13 cellular contexts compared by ENCODE assay signal in genomic region chr2:10286216-10287037, GRCh38. TPM values are rescaled to one million over a fixed set of nuclear protein-coding genes. Genes with fewer than 3 reads are reported as not detected.
A peak's percentile ranks its signal among the peaks of the same experiment; 100 is the strongest.
DNase-seq lines count a peak whose midpoint lies in the region; ATAC-seq and TF ChIP-seq lines count a peak whose summit lies in the region.
"Had no signal": no experiment of that assay in that cellular context is flagged by ENCODE, and none has a peak within 500 bp of the region (broad histone marks: within the 10 kb centered on the region; RNA-seq: fewer than 3 reads in every experiment).

No MANE protein-coding gene starts in this region.

- H3K36me3 ChIP-seq in esophagus muscularis mucosa (no peaks in the 10 kb centered on the region), neutrophil (no peaks in the 10 kb centered on the region)

- TF ChIP-seq EP300 in esophagus muscularis mucosa (IDR thresholded peaks at IDR 0.05) = no peak

- no peaks in the 10 kb centered on the region for H3K9me3 Mint-ChIP-seq in CD14-positive monocyte
- H3K9me3 Mint-ChIP-seq: activated naive CD4-positive, alpha-beta T cell treated with anti-CD3 and anti-CD28 coated beads, Interleukin-2, amount 10 ng/mL, durations not matched to agents 7 days and 5 days; stimulated activated naive CD8-positive, alpha-beta T cell treated with anti-CD3 and anti-CD28 coated beads, Interleukin-15, Interleukin-2, amounts not matched to agents 100 ng/mL and 50 ng/mL, for 24 hours had no signal

- DNase-seq in CD14-positive monocyte (ENCODE audit: low spot score) (no peak), NCI-H2196 (lab: John Stamatoyannopoulos, UW; ENCODE audit: unreplicated experiment) (peak; percentile 76), esophagus muscularis mucosa (ENCODE audit: extremely low spot score) (no peak), SKM-1 (lab: John Stamatoyannopoulos, UW; ENCODE audit: unreplicated experiment) (no peak), NCI-H226 (no peak), NCI-H187 (lab: John Stamatoyannopoulos, UW) (no peak)
- DNase-seq: activated naive CD4-positive, alpha-beta T cell treated with anti-CD3 and anti-CD28 coated beads, Interleukin-2, amount 10 ng/mL, durations not matched to agents 7 days and 5 days; CD4-positive, CD25-positive, alpha-beta regulatory T cell; NCI-H524 treated with DMSO at 0.1 percent for 48 hours had no signal

- intact Hi-C loops in CD14-positive monocyte (cut with micrococcal nuclease) = loop anchor here (5.0 kb wide), 2 partner anchors 46 to 121 kb away; no protein-coding TSS in a partner anchor
- intact Hi-C loops in esophagus muscularis mucosa (cut with DNase I) = no loop called here

- H3K4me1 Mint-ChIP-seq in CD14-positive monocyte = peaks cover 75% of the 10 kb centered on the region
- H3K4me1 Mint-ChIP-seq: activated naive CD4-positive, alpha-beta T cell treated with anti-CD3 and anti-CD28 coated beads, Interleukin-2, amount 10 ng/mL, durations not matched to agents 7 days and 5 days had no signal

- H3K4me1 ChIP-seq in esophagus muscularis mucosa (peaks cover 20 to 47% (median 33%) of the 10 kb centered on the region in 4 donors), neutrophil (ENCODE audit: control insufficient read depth in 1 of 2, insufficient read depth in 1 of 2, low read depth in 1 of 2, low read length in 1 of 2) (peaks cover 15 to 19% of the 10 kb centered on the region in 2 experiments)

- WGBS in esophagus muscularis mucosa = 72% methylated on average over 26 of the region's 27 CpGs

- TF ChIP-seq CTCF in CD14-positive monocyte (IDR thresholded peaks at IDR 0.05) = no peak
- TF ChIP-seq CTCF in esophagus muscularis mucosa (IDR thresholded peaks at IDR 0.05) = no peak
- no peak for TF ChIP-seq CTCF in neutrophil (IDR thresholded peaks at IDR 0.05)

- H3K4me3 ChIP-seq in esophagus muscularis mucosa (no peak overlapping the region), neutrophil (ENCODE audit: low read depth in 1 of 2, low read length in 1 of 2) (peak overlapping the region in 1 of 2 experiments; percentile 53)
- H3K4me3 ChIP-seq: GM23248 had no signal

- no peaks in the 10 kb centered on the region for H3K27me3 ChIP-seq in esophagus muscularis mucosa
- no peaks in the 10 kb centered on the region for H3K27me3 ChIP-seq in neutrophil

- H3K27me3 Mint-ChIP-seq in CD14-positive monocyte (ENCODE audit: low read depth in 3 of 3) = peaks cover 2% of the 10 kb centered on the region in 3 donors
- H3K27me3 Mint-ChIP-seq: stimulated activated naive CD8-positive, alpha-beta T cell treated with anti-CD3 and anti-CD28 coated beads, Interleukin-15, Interleukin-2, amounts not matched to agents 100 ng/mL and 50 ng/mL, for 24 hours had no signal

- H3K9me3 ChIP-seq in esophagus muscularis mucosa (no peaks in the 10 kb centered on the region), neutrophil (no peaks in the 10 kb centered on the region)

- peak overlapping the region; percentile 51 to 52 (median 52) for H3K27ac ChIP-seq in esophagus muscularis mucosa (replicated peaks in 1 of 4)
- peak overlapping the region; percentile 74 for H3K27ac ChIP-seq in neutrophil
- H3K27ac ChIP-seq: GM23248 had no signal

- peak overlapping the region in 1 of 2 donors; percentile 56 for H3K4me3 Mint-ChIP-seq in CD14-positive monocyte
- H3K4me3 Mint-ChIP-seq: activated naive CD4-positive, alpha-beta T cell treated with anti-CD3 and anti-CD28 coated beads, Interleukin-2, amount 10 ng/mL, durations not matched to agents 7 days and 5 days; CD4-positive, CD25-positive, alpha-beta regulatory T cell; stimulated activated naive CD8-positive, alpha-beta T cell treated with anti-CD3 and anti-CD28 coated beads, Interleukin-15, Interleukin-2, amounts not matched to agents 100 ng/mL and 50 ng/mL, for 24 hours had no signal

- H3K27ac Mint-ChIP-seq in CD14-positive monocyte = peak overlapping the region; percentile 93 to 98 (median 96)
- H3K27ac Mint-ChIP-seq: activated naive CD4-positive, alpha-beta T cell treated with anti-CD3 and anti-CD28 coated beads, Interleukin-2, amount 10 ng/mL, durations not matched to agents 7 days and 5 days; CD4-positive, CD25-positive, alpha-beta regulatory T cell; stimulated activated naive CD8-positive, alpha-beta T cell treated with anti-CD3 and anti-CD28 coated beads, Interleukin-15, Interleukin-2, amounts not matched to agents 100 ng/mL and 50 ng/mL, for 24 hours had no signal

- ATAC-seq in GM21737 (IDR thresholded peaks at IDR 0.05; ENCODE audit: unreplicated experiment) = no peak

- H3K36me3 Mint-ChIP-seq in CD14-positive monocyte = peaks cover 0 to 4% of the 10 kb centered on the region in 2 donors
- H3K36me3 Mint-ChIP-seq: activated naive CD4-positive, alpha-beta T cell treated with anti-CD3 and anti-CD28 coated beads, Interleukin-2, amount 10 ng/mL, durations not matched to agents 7 days and 5 days; CD4-positive, CD25-positive, alpha-beta regulatory T cell had no signal

- TF ChIP-seq POLR2A in esophagus muscularis mucosa (IDR thresholded peaks at IDR 0.05; ENCODE audit: low read depth) = no peak

RNA-seq across cellular contexts. Expression of gene HPCAL1, which starts 16.3 kb away (rescaled TPM):
- 10 to 100 TPM; 98.0 to 99.5 TPM for polyA plus RNA-seq in CD14-positive monocyte
- 10 to 100 TPM; 34.5 to 54.2 (median 41.3) TPM for total RNA-seq in esophagus muscularis mucosa
